In the genomic region with DNA sequence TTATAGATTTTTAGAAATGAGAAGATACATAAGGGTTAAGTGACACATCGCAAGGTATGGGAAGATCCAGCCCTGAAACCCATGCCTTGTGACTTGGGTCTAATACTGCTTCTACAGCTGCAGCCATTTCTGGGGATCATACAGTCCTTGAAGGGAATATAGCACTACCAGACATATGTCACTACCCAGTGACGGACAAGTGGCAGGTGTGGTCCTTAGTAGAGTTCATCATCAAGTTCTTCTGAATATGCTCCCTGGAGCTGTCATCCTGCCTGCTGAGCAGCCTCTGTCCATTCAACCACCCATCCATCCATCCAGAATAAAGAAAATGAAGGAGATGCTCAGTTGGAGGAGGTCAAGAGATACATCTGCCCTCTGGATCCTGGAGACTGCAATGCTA, we compare ENCODE assay signal across 22 cellular contexts.
"Had no signal": no experiment of that assay in that cellular context is flagged by ENCODE, and none has a peak within 500 bp of the region (broad histone marks: within the 10 kb centered on the region; RNA-seq: fewer than 3 reads in every experiment).

No MANE protein-coding gene starts in this region.

- H3K36me3 ChIP-seq: left ventricle myocardium inferior, ovary, prostate gland, spleen, suprapubic skin, thoracic aorta, tibial artery, vagina had no signal

- H3K27ac Mint-ChIP-seq: immature natural killer cell; mesothelial cell of epicardium; natural killer cell treated with Interleukin-12 subunit alpha and Interleukin-12 subunit beta and Interleukin-15 and Interleukin-18, amount 100 ng/mL, for 72 hours; stimulated activated effector memory CD8-positive, alpha-beta T cell treated with anti-CD3 and anti-CD28 coated beads, Interleukin-12 subunit alpha, Interleukin-12 subunit beta, amount 100 ng/mL, for 72 hours; stimulated activated naive CD8-positive, alpha-beta T cell treated with anti-CD3 and anti-CD28 coated beads, Interleukin-15, Interleukin-2, amounts not matched to agents 100 ng/mL and 50 ng/mL, for 24 hours; type B pancreatic cell had no signal

- H3K36me3 Mint-ChIP-seq: mesothelial cell of epicardium; natural killer cell treated with Interleukin-12 subunit alpha and Interleukin-12 subunit beta and Interleukin-15 and Interleukin-18, amount 100 ng/mL, for 72 hours; stimulated activated effector memory CD8-positive, alpha-beta T cell treated with anti-CD3 and anti-CD28 coated beads, Interleukin-12 subunit alpha, Interleukin-12 subunit beta, amount 100 ng/mL, for 72 hours; type B pancreatic cell had no signal

- H3K9me3 Mint-ChIP-seq: immature natural killer cell; mesothelial cell of epicardium; naive thymus-derived CD4-positive, alpha-beta T cell; natural killer cell treated with Interleukin-12 subunit alpha and Interleukin-12 subunit beta and Interleukin-15 and Interleukin-18, amount 100 ng/mL, for 72 hours; stimulated activated effector memory CD8-positive, alpha-beta T cell treated with anti-CD3 and anti-CD28 coated beads, Interleukin-12 subunit alpha, Interleukin-12 subunit beta, amount 100 ng/mL, for 72 hours; stimulated activated naive CD8-positive, alpha-beta T cell treated with anti-CD3 and anti-CD28 coated beads, Interleukin-15, Interleukin-2, amounts not matched to agents 100 ng/mL and 50 ng/mL, for 24 hours; type B pancreatic cell had no signal

- H3K9me3 ChIP-seq: left ventricle myocardium inferior, ovary, prostate gland, spleen, suprapubic skin, thoracic aorta, tibial artery, vagina had no signal

- DNase-seq: hypothalamus; immature natural killer cell; left ventricle myocardium inferior; mesendoderm; naive thymus-derived CD4-positive, alpha-beta T cell; ovary; small intestine; spleen; stimulated activated CD4-positive, alpha-beta T cell treated with anti-CD3 and anti-CD28 coated beads, Interleukin-4, amount 100 ng/mL, for 24 hours; stimulated activated naive CD4-positive, alpha-beta T cell; tibial artery had no signal

- H3K4me3 Mint-ChIP-seq: immature natural killer cell; mesothelial cell of epicardium; naive thymus-derived CD4-positive, alpha-beta T cell; natural killer cell treated with Interleukin-12 subunit alpha and Interleukin-12 subunit beta and Interleukin-15 and Interleukin-18, amount 100 ng/mL, for 72 hours; stimulated activated effector memory CD8-positive, alpha-beta T cell treated with anti-CD3 and anti-CD28 coated beads, Interleukin-12 subunit alpha, Interleukin-12 subunit beta, amount 100 ng/mL, for 72 hours; stimulated activated naive CD8-positive, alpha-beta T cell treated with anti-CD3 and anti-CD28 coated beads, Interleukin-15, Interleukin-2, amounts not matched to agents 100 ng/mL and 50 ng/mL, for 24 hours; type B pancreatic cell had no signal

- H3K27ac ChIP-seq: left ventricle myocardium inferior, ovary, prostate gland, spleen, suprapubic skin, thoracic aorta, tibial artery, vagina had no signal

- H3K4me3 ChIP-seq: left ventricle myocardium inferior, lung, ovary, prostate gland, spleen, suprapubic skin, thoracic aorta, tibial artery, vagina had no signal

- H3K27me3 Mint-ChIP-seq: type B pancreatic cell had no signal

- H3K27me3 ChIP-seq: ovary, spleen, suprapubic skin, tibial artery, vagina had no signal

- H3K4me1 ChIP-seq: prostate gland had no signal

- ATAC-seq: naive thymus-derived CD4-positive, alpha-beta T cell; natural killer cell treated with Interleukin-12 subunit alpha and Interleukin-12 subunit beta and Interleukin-15 and Interleukin-18, amount 100 ng/mL, for 72 hours; sciatic nerve; stimulated activated effector memory CD8-positive, alpha-beta T cell treated with anti-CD3 and anti-CD28 coated beads, Interleukin-12 subunit alpha, Interleukin-12 subunit beta, amount 100 ng/mL, for 72 hours had no signal
